11 cellular contexts compared by ENCODE assay signal in genomic region chr12:55718650-55719275, GRCh38. TPM values are rescaled to one million over a fixed set of nuclear protein-coding genes. Genes with fewer than 3 reads are reported as not detected.
DNase-seq lines count a peak whose midpoint lies in the region; ATAC-seq and TF ChIP-seq lines count a peak whose summit lies in the region.
"Had no signal": no experiment of that assay in that cellular context is flagged by ENCODE, and none has a peak within 500 bp of the region (broad histone marks: within the 10 kb centered on the region; RNA-seq: fewer than 3 reads in every experiment).

No MANE protein-coding gene starts in this region.

- H3K4me3 ChIP-seq in HEK293 (ENCODE audit: low read depth, low read length) (no peak overlapping the region), right cardiac atrium (ENCODE audit: low read length) (no peak overlapping the region), skin epidermis (no peak overlapping the region)
- H3K4me3 ChIP-seq: mucosa of descending colon had no signal

- H3K27ac Mint-ChIP-seq in T-helper 17 cell: peak overlapping the region; percentile 51

- H3K27me3 ChIP-seq in right cardiac atrium (ENCODE audit: control insufficient read depth, insufficient read depth): no peaks in the 10 kb centered on the region

- no peaks in the 10 kb centered on the region for H3K36me3 Mint-ChIP-seq in T-helper 17 cell (ENCODE audit: low read depth)

- ATAC-seq in T-helper 17 cell: no peak
- ATAC-seq in right cardiac atrium: no peak
- no peak for ATAC-seq in GM19035 (IDR thresholded peaks at IDR 0.05; ENCODE audit: unreplicated experiment)
- ATAC-seq: mucosa of descending colon had no signal

- POLR2A ChIA-PET in HEK293 (lab: Yijun Ruan, JAX): interaction anchor here (1.7 kb wide), 1 partner anchor 10 kb away, joined by 7 read pairs; the partner anchor contains the start of gene CD63

- TF ChIP-seq CTCF in HEK293 (tag by site-specific recombination; IDR thresholded peaks at IDR 0.05): no peak

- H3K4me1 Mint-ChIP-seq in T-helper 17 cell: peaks cover 20% of the 10 kb centered on the region

- peaks cover 0 to 32% of the 10 kb centered on the region in 2 experiments; a peak in 1 of 3 replicates for H3K36me3 ChIP-seq in HEK293 (ENCODE audit: control insufficient read depth in 2 of 2, insufficient read depth in 1 of 2, low read length in 2 of 2)

- 45% methylated on average over 4 of the region's 4 CpGs for WGBS in right cardiac atrium

- H3K9me3 ChIP-seq in HEK293 (ENCODE audit: control insufficient read depth, insufficient read depth, low read depth, low read length) (no peaks in the 10 kb centered on the region), T-helper 17 cell (ENCODE audit: control insufficient read depth, low read length, poor library complexity, severe bottlenecking) (no peaks in the 10 kb centered on the region), right cardiac atrium (ENCODE audit: control insufficient read depth, low read length) (no peaks in the 10 kb centered on the region)
- H3K9me3 ChIP-seq: mucosa of descending colon had no signal

- no peak overlapping the region for H3K4me3 Mint-ChIP-seq in T-helper 17 cell

- CTCF ChIA-PET in HEK293 (lab: Yijun Ruan, JAX): interaction anchor here (1.0 to 3.0 kb wide), 4 partner anchors 12 to 221 kb away, joined by 3 to 21 read pairs (median 6); no protein-coding TSS in a partner anchor

- DNase-seq in T-helper 17 cell (no peak), right cardiac atrium (peak in 2 of 3 donors; percentile 25 to 43), NCI-H345 treated with DMSO at 0.1 percent for 48 hours (lab: John Stamatoyannopoulos, UW; ENCODE audit: unreplicated experiment) (no peak), HUDEP-2 (lab: John Stamatoyannopoulos, UW; ENCODE audit: unreplicated experiment in 76 of 76) (no peak)
- DNase-seq in stimulated activated CD4-positive, alpha-beta T cell treated with anti-CD3 and anti-CD28 coated beads, Interleukin-15, amount 100 ng/mL, for 24 hours: no peak
- DNase-seq: activated CD4-positive, CD25-positive, alpha-beta regulatory T cell treated with anti-CD3 and anti-CD28 coated beads, Interleukin-2, amount 50 U/mL, for 72 hours; NCI-H1417 had no signal

- H3K4me1 ChIP-seq in HEK293 (ENCODE audit: control insufficient read depth, insufficient read depth, low read length) (peaks cover 13% of the 10 kb centered on the region; the same call in 1 of the 2 replicates), right cardiac atrium (ENCODE audit: control insufficient read depth, insufficient read depth, low read length) (peaks cover 29% of the 10 kb centered on the region)

- H3K27me3 Mint-ChIP-seq in T-helper 17 cell: no peaks in the 10 kb centered on the region

- intact Hi-C loops in right cardiac atrium (cut with DNase I): loop anchor here in 1 of 4 donors (5.0 kb wide), 1 partner anchor 36 kb away; a partner anchor contains a TSS

- H3K27ac ChIP-seq in HEK293 (ENCODE audit: extremely low read depth, low read depth, low read length) (no peak overlapping the region), right cardiac atrium (ENCODE audit: low read length) (peak overlapping the region; percentile 87), skin epidermis (peak overlapping the region in 17 of 21 experiments; percentile 35 to 95 (median 86))

TF ChIP-seq in HEK293, 187 proteins besides CTCF, POLR2A, EP300 and RAD21:
- TF ChIP-seq IKZF3 (tag by site-specific recombination; IDR thresholded peaks at IDR 0.05) (peak; percentile 83), ZFHX2 (tag by site-specific recombination; conservative IDR thresholded peaks at IDR 0.05) (no peak)
TF ChIP-seq in HEK293: peak in this region for 1.

RNA-seq across cellular contexts. Expression of gene RDH5, which starts 1.4 kb away (rescaled TPM):
- 10 to 100 TPM; 12.9 to 13.8 TPM for total RNA-seq in T-helper 17 cell
- total RNA-seq in right cardiac atrium: 10 to 100 TPM; 15.9 to 27.7 (median 23.3) TPM
- polyA plus RNA-seq in right cardiac atrium: 24.1 TPM

RNA-seq across cellular contexts. Expression of gene BLOC1S1, which starts 2.9 kb away (rescaled TPM):
- 10 to 100 TPM; 41.1 to 42.0 TPM for total RNA-seq in T-helper 17 cell
- 100 to 1,000 TPM; 134 to 149 (median 139) TPM for total RNA-seq in right cardiac atrium
- 205 TPM for polyA plus RNA-seq in right cardiac atrium

RNA-seq across cellular contexts. Expression of gene CD63, which starts 10.0 kb away (rescaled TPM):
- total RNA-seq in T-helper 17 cell (10 to 100 TPM; 83.3 to 83.9 TPM), right cardiac atrium (1,000 to 10,000 TPM; 1,076 to 1,430 (median 1,264) TPM)
- polyA plus RNA-seq in right cardiac atrium: 1,376 TPM

RNA-seq across cellular contexts. Expression of gene ITGA7, which starts 11.1 kb away (rescaled TPM):
- 1 to 10 TPM in 1 of 2 donors, under 1 TPM in 1; 0.70 to 1.4 TPM for total RNA-seq in T-helper 17 cell
- total RNA-seq in right cardiac atrium: 100 to 1,000 TPM; 465 to 674 (median 604) TPM
- polyA plus RNA-seq in right cardiac atrium: 288 TPM

RNA-seq across cellular contexts. Expression of gene GDF11, which starts 24.2 kb away (rescaled TPM):
- 1 to 10 TPM; 6.7 to 9.5 TPM for total RNA-seq in T-helper 17 cell
- total RNA-seq in right cardiac atrium: 10 to 100 TPM; 16.2 to 17.5 (median 16.7) TPM
- polyA plus RNA-seq in right cardiac atrium: 11.5 TPM

Comparison
In these comparisons a context has a peak if more than half of its experiments do, and no peak if none do; other contexts are left out.
1. DNase-seq: peak in right cardiac atrium (2 of 3); none in T-helper 17 cell (0 of 3), NCI-H345 treated with DMSO at 0.1 percent for 48 hours (single experiment), HUDEP-2 (0 of 76) and stimulated activated CD4-positive, alpha-beta T cell treated with anti-CD3 and anti-CD28 coated beads, Interleukin-15, amount 100 ng/mL, for 24 hours (single experiment).
2. RNA of gene CD63, which starts 10.0 kb away (total RNA-seq): 1,076 to 1,430 TPM in right cardiac atrium; 83.3 to 83.9 TPM in T-helper 17 cell; every median in the first group is over 10 times any median in the second.